Comparison of ENCODE assay signal across 27 cellular contexts in the genomic region with DNA sequence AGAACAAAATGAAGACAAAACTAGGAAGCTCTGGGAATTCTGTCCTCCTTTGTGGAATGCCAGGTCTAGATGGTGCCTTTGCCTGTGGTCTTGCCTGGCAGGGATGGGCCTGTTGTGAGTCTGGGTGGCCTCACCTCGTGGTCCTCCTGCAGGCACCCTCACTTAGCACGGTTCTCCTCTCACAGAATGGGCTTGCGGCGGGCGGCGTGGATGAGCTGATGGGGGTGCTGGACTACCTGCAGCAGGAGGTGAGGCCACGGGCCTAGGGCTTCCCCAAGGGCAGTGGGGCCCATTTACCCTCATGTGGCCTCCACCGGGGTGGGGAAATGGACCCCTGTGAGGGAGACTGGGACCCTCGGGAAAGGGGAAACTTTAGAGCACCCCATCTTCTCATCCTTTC.
"Had no signal": no experiment of that assay in that cellular context is flagged by ENCODE, and none has a peak within 500 bp of the region (broad histone marks: within the 10 kb centered on the region; RNA-seq: fewer than 3 reads in every experiment).

No MANE protein-coding gene starts in this region.

- H3K27me3 Mint-ChIP-seq: stimulated activated naive CD8-positive, alpha-beta T cell treated with anti-CD3 and anti-CD28 coated beads, Interleukin-15, Interleukin-2, amounts not matched to agents 100 ng/mL and 50 ng/mL, for 24 hours had no signal

- ATAC-seq: stimulated activated effector memory CD8-positive, alpha-beta T cell treated with anti-CD3 and anti-CD28 coated beads, Interleukin-12 subunit alpha, Interleukin-12 subunit beta, amount 100 ng/mL, for 72 hours; stimulated activated naive B cell treated with anti-CD40 and anti-IgM and Interleukin-4, amounts not matched to agents 10 μg/mL and 1 μg/mL and 100 μg/mL, for 72 hours; stimulated activated naive CD8-positive, alpha-beta T cell treated with anti-CD3 and anti-CD28 coated beads, Interleukin-15, amount 100 ng/mL, for 72 hours; stimulated activated naive CD8-positive, alpha-beta T cell treated with anti-CD3 and anti-CD28 coated beads, Interleukin-15, Interleukin-2, amounts not matched to agents 100 U/mL and 50 U/mL, for 24 hours; upper lobe of right lung had no signal

- H3K4me3 ChIP-seq: stomach, suprapubic skin, testis, thoracic aorta, thyroid gland, tibial artery, tibial nerve, transverse colon, upper lobe of left lung, upper lobe of right lung, uterus, vagina had no signal

- H3K27ac Mint-ChIP-seq: stimulated activated effector memory CD8-positive, alpha-beta T cell treated with anti-CD3 and anti-CD28 coated beads, Interleukin-12 subunit alpha, Interleukin-12 subunit beta, amount 100 ng/mL, for 72 hours; stimulated activated memory B cell treated with anti-CD40 and anti-IgM and Interleukin-4, amounts not matched to agents 10 μg/mL and 1 μg/mL and 100 μg/mL, for 72 hours; stimulated activated naive B cell treated with anti-CD40 and anti-IgM and Interleukin-4, amounts not matched to agents 10 μg/mL and 1 μg/mL and 100 μg/mL, for 72 hours; stimulated activated naive CD8-positive, alpha-beta T cell treated with anti-CD3 and anti-CD28 coated beads, Interleukin-15, amount 100 ng/mL, for 72 hours; stimulated activated naive CD8-positive, alpha-beta T cell treated with anti-CD3 and anti-CD28 coated beads, Interleukin-15, Interleukin-2, amounts not matched to agents 100 ng/mL and 50 ng/mL, for 24 hours; type B pancreatic cell had no signal

- H3K36me3 ChIP-seq: stomach, suprapubic skin, thoracic aorta, thyroid gland, tibial artery, tibial nerve, transverse colon, upper lobe of left lung, upper lobe of right lung, uterus, vagina had no signal

- H3K4me3 Mint-ChIP-seq: stimulated activated effector memory CD8-positive, alpha-beta T cell treated with anti-CD3 and anti-CD28 coated beads, Interleukin-12 subunit alpha, Interleukin-12 subunit beta, amount 100 ng/mL, for 72 hours; stimulated activated naive B cell treated with anti-CD40 and anti-IgM and Interleukin-4, amounts not matched to agents 10 μg/mL and 1 μg/mL and 100 μg/mL, for 72 hours; stimulated activated naive CD8-positive, alpha-beta T cell treated with anti-CD3 and anti-CD28 coated beads, Interleukin-15, amount 100 ng/mL, for 72 hours; stimulated activated naive CD8-positive, alpha-beta T cell treated with anti-CD3 and anti-CD28 coated beads, Interleukin-15, Interleukin-2, amounts not matched to agents 100 ng/mL and 50 ng/mL, for 24 hours; type B pancreatic cell had no signal

- H3K9me3 ChIP-seq: stomach, suprapubic skin, testis, thoracic aorta, thyroid gland, tibial artery, tibial nerve, transverse colon, upper lobe of left lung, upper lobe of right lung, uterus, vagina had no signal

- H3K27me3 ChIP-seq: suprapubic skin, testis, thyroid gland, transverse colon, upper lobe of left lung, upper lobe of right lung, uterus, vagina had no signal

- DNase-seq: stimulated activated CD4-positive, alpha-beta T cell treated with anti-CD3 and anti-CD28 coated beads, Interleukin-2, amount 100 ng/mL, for 48 hours; stimulated activated CD4-positive, alpha-beta T cell treated with anti-CD3 and anti-CD28 coated beads, Interleukin-4, amount 100 ng/mL, for 1 hour; stimulated activated CD4-positive, alpha-beta T cell treated with anti-CD3 and anti-CD28 coated beads, Interleukin-4, amount 100 ng/mL, for 24 hours; stimulated activated CD4-positive, alpha-beta T cell treated with anti-CD3 and anti-CD28 coated beads, Interleukin-4, amount 100 ng/mL, for 4 hours; stimulated activated CD8-positive, alpha-beta memory T cell treated with anti-CD3 and anti-CD28 coated beads, Interleukin-4, amount 100 ng/mL, for 48 hours; stimulated activated naive B cell treated with anti-CD40 and anti-IgM and Interleukin-4, amounts not matched to agents 10 μg/mL and 1 μg/mL and 100 μg/mL, for 72 hours; stimulated activated naive CD4-positive, alpha-beta T cell; stimulated activated naive CD4-positive, alpha-beta T cell treated with Interleukin-2 at 50 U/mL for 16 hours; stimulated activated naive CD8-positive, alpha-beta T cell treated with anti-CD3 and anti-CD28 coated beads, Interleukin-15, amount 100 ng/mL, for 72 hours; stimulated activated naive CD8-positive, alpha-beta T cell treated with anti-CD3 and anti-CD28 coated beads, Interleukin-15, Interleukin-2, amounts not matched to agents 100 U/mL and 50 U/mL, for 24 hours; stomach; testis; thyroid gland; tibial artery; transverse colon; trophoblast cell; upper lobe of right lung; uterus had no signal

- H3K36me3 Mint-ChIP-seq: stimulated activated effector memory CD8-positive, alpha-beta T cell treated with anti-CD3 and anti-CD28 coated beads, Interleukin-12 subunit alpha, Interleukin-12 subunit beta, amount 100 ng/mL, for 72 hours; stimulated activated memory B cell treated with anti-CD40 and anti-IgM and Interleukin-4, amounts not matched to agents 10 μg/mL and 1 μg/mL and 100 μg/mL, for 72 hours; stimulated activated naive B cell treated with anti-CD40 and anti-IgM and Interleukin-4, amounts not matched to agents 10 μg/mL and 1 μg/mL and 100 μg/mL, for 72 hours; type B pancreatic cell had no signal

- H3K27ac ChIP-seq: stomach, suprapubic skin, testis, thoracic aorta, tibial artery, tibial nerve, transverse colon, upper lobe of left lung, upper lobe of right lung, uterus, vagina had no signal

- H3K4me1 Mint-ChIP-seq: stimulated activated naive B cell treated with anti-CD40 and anti-IgM and Interleukin-4, amounts not matched to agents 10 μg/mL and 1 μg/mL and 100 μg/mL, for 72 hours; stimulated activated naive CD8-positive, alpha-beta T cell treated with anti-CD3 and anti-CD28 coated beads, Interleukin-15, amount 100 ng/mL, for 72 hours had no signal

- H3K4me1 ChIP-seq: stomach, testis, tibial artery, transverse colon, upper lobe of left lung, upper lobe of right lung, uterus, vagina had no signal

- H3K9me3 Mint-ChIP-seq: stimulated activated effector memory CD8-positive, alpha-beta T cell treated with anti-CD3 and anti-CD28 coated beads, Interleukin-12 subunit alpha, Interleukin-12 subunit beta, amount 100 ng/mL, for 72 hours; stimulated activated memory B cell treated with anti-CD40 and anti-IgM and Interleukin-4, amounts not matched to agents 10 μg/mL and 1 μg/mL and 100 μg/mL, for 72 hours; stimulated activated naive B cell treated with anti-CD40 and anti-IgM and Interleukin-4, amounts not matched to agents 10 μg/mL and 1 μg/mL and 100 μg/mL, for 72 hours; stimulated activated naive CD8-positive, alpha-beta T cell treated with anti-CD3 and anti-CD28 coated beads, Interleukin-15, amount 100 ng/mL, for 72 hours; stimulated activated naive CD8-positive, alpha-beta T cell treated with anti-CD3 and anti-CD28 coated beads, Interleukin-15, Interleukin-2, amounts not matched to agents 100 ng/mL and 50 ng/mL, for 24 hours; type B pancreatic cell had no signal
